1 cellular context compared by ENCODE assay signal in the genomic region with DNA sequence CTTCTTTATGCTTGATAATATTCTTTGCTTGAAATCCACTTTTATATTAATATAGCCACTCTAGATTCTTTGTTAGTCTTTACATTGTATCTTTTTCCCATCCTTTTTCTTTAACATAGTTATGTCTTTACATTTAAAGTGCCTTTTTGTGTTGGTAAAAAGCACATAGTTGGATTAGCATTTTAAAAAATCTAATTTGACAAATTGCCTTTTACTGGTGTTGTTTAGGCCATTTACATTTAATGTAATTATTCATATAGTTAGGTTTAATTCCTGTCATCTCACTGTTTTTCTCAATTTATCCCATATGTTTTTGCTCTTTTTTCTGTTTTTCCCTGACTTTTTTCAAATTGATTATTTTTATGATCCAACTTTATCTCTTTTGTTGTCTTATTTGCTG.
TF ChIP-seq lines count a peak whose summit lies in the region.

No MANE protein-coding gene starts in this region.

TF ChIP-seq in GM12878, 131 proteins besides CTCF, POLR2A, EP300 and RAD21:
- TF ChIP-seq CEBPZ (IDR thresholded peaks at IDR 0.05; ENCODE audit: low read depth, low read length), result no peak
- no peak for TF ChIP-seq TCF12 (IDR thresholded peaks at IDR 0.05; ENCODE audit: low read depth, low read length)
- TF ChIP-seq, protein P1, sequence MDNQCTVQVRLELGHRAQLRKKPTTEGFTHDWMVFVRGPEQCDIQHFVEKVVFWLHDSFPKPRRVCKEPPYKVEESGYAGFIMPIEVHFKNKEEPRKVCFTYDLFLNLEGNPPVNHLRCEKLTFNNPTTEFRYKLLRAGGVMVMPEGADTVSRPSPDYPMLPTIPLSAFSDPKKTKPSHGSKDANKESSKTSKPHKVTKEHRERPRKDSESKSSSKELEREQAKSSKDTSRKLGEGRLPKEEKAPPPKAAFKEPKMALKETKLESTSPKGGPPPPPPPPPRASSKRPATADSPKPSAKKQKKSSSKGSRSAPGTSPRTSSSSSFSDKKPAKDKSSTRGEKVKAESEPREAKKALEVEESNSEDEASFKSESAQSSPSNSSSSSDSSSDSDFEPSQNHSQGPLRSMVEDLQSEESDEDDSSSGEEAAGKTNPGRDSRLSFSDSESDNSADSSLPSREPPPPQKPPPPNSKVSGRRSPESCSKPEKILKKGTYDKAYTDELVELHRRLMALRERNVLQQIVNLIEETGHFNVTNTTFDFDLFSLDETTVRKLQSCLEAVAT (IDR thresholded peaks at IDR 0.05), result no peak
- TF ChIP-seq SUZ12 (IDR thresholded peaks at IDR 0.05; ENCODE audit: unreplicated experiment), result no peak
- no peak for TF ChIP-seq GABPA (IDR thresholded peaks at IDR 0.05; ENCODE audit: low read depth)
- TF ChIP-seq KDM1A (IDR thresholded peaks at IDR 0.05; ENCODE audit: borderline replicate concordance), result 0 out of 2 replicates have a peak, but pooled peaks have one; percentile 17
TF ChIP-seq in GM12878: peak in this region for 1.
